Comparison of ENCODE assay signal across 25 cellular contexts in the genomic region with DNA sequence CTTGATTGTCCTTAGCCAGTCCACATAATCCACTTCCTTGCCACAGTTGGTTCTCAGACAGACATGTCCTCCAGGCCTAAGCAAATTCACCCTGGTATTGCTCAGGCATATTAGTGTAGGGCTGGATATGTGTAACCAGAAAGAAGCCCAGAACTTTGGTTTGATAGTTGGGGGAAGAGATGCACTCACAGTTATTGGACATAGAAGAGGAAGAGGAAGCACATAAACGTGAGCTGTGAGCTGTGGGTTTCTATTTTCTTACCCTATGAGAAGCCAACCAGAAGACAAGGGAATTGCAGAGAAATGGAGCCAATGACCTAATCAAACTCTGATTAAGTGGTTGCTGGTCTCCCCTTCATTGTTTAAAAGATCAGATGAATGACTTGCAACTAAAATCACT. TPM values are rescaled to one million over a fixed set of nuclear protein-coding genes. Genes with fewer than 3 reads are reported as not detected.
DNase-seq lines count a peak whose midpoint lies in the region; ATAC-seq and TF ChIP-seq lines count a peak whose summit lies in the region.
"Had no signal": no experiment of that assay in that cellular context is flagged by ENCODE, and none has a peak within 500 bp of the region (broad histone marks: within the 10 kb centered on the region; RNA-seq: fewer than 3 reads in every experiment).

No MANE protein-coding gene starts in this region.

- DNase-seq in activated CD4-positive, alpha-beta memory T cell treated with anti-CD3 and anti-CD28 coated beads, Interleukin-2, amount 10 ng/mL, durations not matched to agents 7 days and 5 days = no peak
- no peak for DNase-seq in activated CD4-positive, alpha-beta memory T cell treated with anti-CD3 and anti-CD28 coated beads for 36 hours
- peak; percentile 68 to 74 for DNase-seq in Kasumi-1 (lab: John Stamatoyannopoulos, UW)
- peak; percentile 89 for DNase-seq in SIG-M5 treated with dmso at 0.1 percent for 504 hours (lab: John Stamatoyannopoulos, UW; ENCODE audit: unreplicated experiment)
- DNase-seq in natural killer cell treated with Interleukin-12 subunit alpha and Interleukin-12 subunit beta and Interleukin-15 and Interleukin-18, amount 100 ng/mL, for 72 hours (ENCODE audit: low spot score) = no peak
- DNase-seq in right lobe of liver = no peak
- DNase-seq in GM19240 (ENCODE audit: insufficient read length, low spot score) = no peak
- no peak for DNase-seq in CD8-positive, alpha-beta T cell
- DNase-seq: activated CD8-positive, alpha-beta memory T cell treated with anti-CD3 and anti-CD28 coated beads, Interleukin-2, amount 50 U/mL, for 4 hours; activated effector memory CD4-positive, alpha-beta T cell treated with anti-CD3 and anti-CD28 coated beads, Interleukin-2, amount 50 U/mL, for 16 hours; amygdala; CD4-positive, alpha-beta memory T cell; cerebellar nuclear complex; DMS79; effector CD8-positive, alpha-beta T cell; esophagus squamous epithelium; left ventricle myocardium inferior; NCI-H1694 treated with DMSO at 0.1 percent for 48 hours; NCI-H345; pancreas; Right ventricle myocardium superior; sigmoid colon; stimulated activated naive CD8-positive, alpha-beta T cell treated with anti-CD3 and anti-CD28 coated beads, Interleukin-15, amount 100 ng/mL, for 72 hours; trophoblast cell had no signal

- H3K9me3 ChIP-seq in right lobe of liver = no peaks in the 10 kb centered on the region
- H3K9me3 ChIP-seq in CD8-positive, alpha-beta T cell (ENCODE audit: low read length) = no peaks in the 10 kb centered on the region
- H3K9me3 ChIP-seq: esophagus squamous epithelium, left ventricle myocardium inferior, pancreas, sigmoid colon had no signal

- H3K4me1 ChIP-seq in right lobe of liver = no peaks in the 10 kb centered on the region
- no peaks in the 10 kb centered on the region for H3K4me1 ChIP-seq in CD8-positive, alpha-beta T cell (ENCODE audit: insufficient read depth, low read length)
- H3K4me1 ChIP-seq: pancreas had no signal

- H3K27me3 ChIP-seq in right lobe of liver = no peaks in the 10 kb centered on the region
- no peaks in the 10 kb centered on the region for H3K27me3 ChIP-seq in CD8-positive, alpha-beta T cell (ENCODE audit: insufficient read depth, low read length)
- H3K27me3 ChIP-seq: esophagus squamous epithelium, pancreas, sigmoid colon had no signal

- peak overlapping the region; percentile 49 for H3K27ac Mint-ChIP-seq in activated CD4-positive, alpha-beta memory T cell treated with anti-CD3 and anti-CD28 coated beads, Interleukin-2, amount 10 ng/mL, durations not matched to agents 7 days and 5 days
- no peak overlapping the region for H3K27ac Mint-ChIP-seq in activated CD4-positive, alpha-beta memory T cell treated with anti-CD3 and anti-CD28 coated beads for 36 hours
- H3K27ac Mint-ChIP-seq in natural killer cell treated with Interleukin-12 subunit alpha and Interleukin-12 subunit beta and Interleukin-15 and Interleukin-18, amount 100 ng/mL, for 72 hours = peak overlapping the region; percentile 17 to 83
- H3K27ac Mint-ChIP-seq in CD8-positive, alpha-beta T cell = no peak overlapping the region
- H3K27ac Mint-ChIP-seq: CD4-positive, alpha-beta memory T cell; T-helper 1 cell treated with Interleukin-12 subunit alpha and Interleukin-12 subunit beta and Interleukin-4 antibody, amounts not matched to agents 30 μg/mL and 1 μg/mL, for 36 hours had no signal

- no peak overlapping the region for H3K27ac ChIP-seq in right lobe of liver
- no peak overlapping the region for H3K27ac ChIP-seq in CD8-positive, alpha-beta T cell (ENCODE audit: low read depth, low read length)
- H3K27ac ChIP-seq: left ventricle myocardium inferior, pancreas, sigmoid colon had no signal

- POLR2A ChIA-PET in activated CD4-positive, alpha-beta memory T cell treated with anti-CD3 and anti-CD28 coated beads, Interleukin-2, amount 10 ng/mL, durations not matched to agents 7 days and 5 days (lab: Charles Lee) = interaction anchor here (1.6 kb wide), 1 partner anchor 24 kb away, joined by 4 read pairs; no protein-coding TSS in a partner anchor
- POLR2A ChIA-PET in activated CD4-positive, alpha-beta memory T cell treated with anti-CD3 and anti-CD28 coated beads for 36 hours (lab: Charles Lee) = no interaction called here
- POLR2A ChIA-PET in CD8-positive, alpha-beta T cell (lab: Charles Lee) = no interaction called here

- ATAC-seq in natural killer cell treated with Interleukin-12 subunit alpha and Interleukin-12 subunit beta and Interleukin-15 and Interleukin-18, amount 100 ng/mL, for 72 hours = no peak
- no peak for ATAC-seq in right lobe of liver
- ATAC-seq in CD8-positive, alpha-beta T cell = no peak
- ATAC-seq: pancreas; stimulated activated naive CD8-positive, alpha-beta T cell treated with anti-CD3 and anti-CD28 coated beads, Interleukin-15, amount 100 ng/mL, for 72 hours had no signal

- H3K27me3 Mint-ChIP-seq in activated CD4-positive, alpha-beta memory T cell treated with anti-CD3 and anti-CD28 coated beads, Interleukin-2, amount 10 ng/mL, durations not matched to agents 7 days and 5 days = peaks cover 2% of the 10 kb centered on the region
- H3K27me3 Mint-ChIP-seq in activated CD4-positive, alpha-beta memory T cell treated with anti-CD3 and anti-CD28 coated beads for 36 hours = peaks cover 5% of the 10 kb centered on the region
- peaks cover 0 to 3% of the 10 kb centered on the region in 2 donors for H3K27me3 Mint-ChIP-seq in natural killer cell treated with Interleukin-12 subunit alpha and Interleukin-12 subunit beta and Interleukin-15 and Interleukin-18, amount 100 ng/mL, for 72 hours
- H3K27me3 Mint-ChIP-seq in CD8-positive, alpha-beta T cell (ENCODE audit: low read depth) = peaks cover 6% of the 10 kb centered on the region

- TF ChIP-seq POLR2A in right lobe of liver (IDR thresholded peaks at IDR 0.05) = no peak

- no peak overlapping the region for H3K4me3 ChIP-seq in right lobe of liver
- H3K4me3 ChIP-seq in CD8-positive, alpha-beta T cell (ENCODE audit: low read depth, low read length) = no peak overlapping the region
- H3K4me3 ChIP-seq: esophagus squamous epithelium, left ventricle myocardium inferior, pancreas, sigmoid colon had no signal

- peaks cover 40% of the 10 kb centered on the region for H3K4me1 Mint-ChIP-seq in activated CD4-positive, alpha-beta memory T cell treated with anti-CD3 and anti-CD28 coated beads, Interleukin-2, amount 10 ng/mL, durations not matched to agents 7 days and 5 days
- H3K4me1 Mint-ChIP-seq in activated CD4-positive, alpha-beta memory T cell treated with anti-CD3 and anti-CD28 coated beads for 36 hours (ENCODE audit: low read depth) = peaks cover 18% of the 10 kb centered on the region
- H3K4me1 Mint-ChIP-seq in natural killer cell treated with Interleukin-12 subunit alpha and Interleukin-12 subunit beta and Interleukin-15 and Interleukin-18, amount 100 ng/mL, for 72 hours (ENCODE audit: low read depth in 2 of 2) = peaks cover 50 to 51% of the 10 kb centered on the region in 2 donors
- H3K4me1 Mint-ChIP-seq in CD8-positive, alpha-beta T cell (ENCODE audit: low read depth) = peaks cover 8% of the 10 kb centered on the region

- 33% methylated on average over 1 of the region's 1 CpG for WGBS in right lobe of liver (ENCODE audit: insufficient coverage, low coverage, low lambda C conversion rate, missing lambda C conversion rate)

- no peak overlapping the region for H3K4me3 Mint-ChIP-seq in activated CD4-positive, alpha-beta memory T cell treated with anti-CD3 and anti-CD28 coated beads, Interleukin-2, amount 10 ng/mL, durations not matched to agents 7 days and 5 days
- no peak overlapping the region for H3K4me3 Mint-ChIP-seq in activated CD4-positive, alpha-beta memory T cell treated with anti-CD3 and anti-CD28 coated beads for 36 hours
- H3K4me3 Mint-ChIP-seq in natural killer cell treated with Interleukin-12 subunit alpha and Interleukin-12 subunit beta and Interleukin-15 and Interleukin-18, amount 100 ng/mL, for 72 hours = peak overlapping the region; percentile 42
- no peak overlapping the region for H3K4me3 Mint-ChIP-seq in CD8-positive, alpha-beta T cell
- H3K4me3 Mint-ChIP-seq: CD4-positive, alpha-beta memory T cell; stimulated activated naive CD8-positive, alpha-beta T cell treated with anti-CD3 and anti-CD28 coated beads, Interleukin-15, amount 100 ng/mL, for 72 hours; T-helper 1 cell treated with Interleukin-12 subunit alpha and Interleukin-12 subunit beta and Interleukin-4 antibody, amounts not matched to agents 30 μg/mL and 1 μg/mL, for 36 hours had no signal

- CTCF ChIA-PET in activated CD4-positive, alpha-beta memory T cell treated with anti-CD3 and anti-CD28 coated beads, Interleukin-2, amount 10 ng/mL, durations not matched to agents 7 days and 5 days (lab: Charles Lee) = no interaction called here
- CTCF ChIA-PET in activated CD4-positive, alpha-beta memory T cell treated with anti-CD3 and anti-CD28 coated beads for 36 hours (lab: Charles Lee) = no interaction called here
- CTCF ChIA-PET in CD8-positive, alpha-beta T cell (lab: Charles Lee) = no interaction called here

- H3K36me3 ChIP-seq in right lobe of liver = no peaks in the 10 kb centered on the region
- H3K36me3 ChIP-seq in CD8-positive, alpha-beta T cell (ENCODE audit: insufficient read depth, low read length) = no peaks in the 10 kb centered on the region
- H3K36me3 ChIP-seq: esophagus squamous epithelium, left ventricle myocardium inferior, pancreas, sigmoid colon had no signal

- intact Hi-C loops in activated CD4-positive, alpha-beta memory T cell treated with anti-CD3 and anti-CD28 coated beads for 36 hours (cut with micrococcal nuclease) = no loop called here
- intact Hi-C loops in right lobe of liver (cut with DNase I) = no loop called here
- intact Hi-C loops in CD8-positive, alpha-beta T cell (cut with DNase I, micrococcal nuclease) = no loop called here

- H3K9me3 Mint-ChIP-seq in activated CD4-positive, alpha-beta memory T cell treated with anti-CD3 and anti-CD28 coated beads, Interleukin-2, amount 10 ng/mL, durations not matched to agents 7 days and 5 days = peaks cover 4% of the 10 kb centered on the region
- no peaks in the 10 kb centered on the region for H3K9me3 Mint-ChIP-seq in activated CD4-positive, alpha-beta memory T cell treated with anti-CD3 and anti-CD28 coated beads for 36 hours
- peaks cover 12% of the 10 kb centered on the region for H3K9me3 Mint-ChIP-seq in natural killer cell treated with Interleukin-12 subunit alpha and Interleukin-12 subunit beta and Interleukin-15 and Interleukin-18, amount 100 ng/mL, for 72 hours
- no peaks in the 10 kb centered on the region for H3K9me3 Mint-ChIP-seq in CD8-positive, alpha-beta T cell

- peaks cover 3% of the 10 kb centered on the region for H3K36me3 Mint-ChIP-seq in activated CD4-positive, alpha-beta memory T cell treated with anti-CD3 and anti-CD28 coated beads, Interleukin-2, amount 10 ng/mL, durations not matched to agents 7 days and 5 days (ENCODE audit: low read depth)
- no peaks in the 10 kb centered on the region for H3K36me3 Mint-ChIP-seq in activated CD4-positive, alpha-beta memory T cell treated with anti-CD3 and anti-CD28 coated beads for 36 hours
- peaks cover 4% of the 10 kb centered on the region for H3K36me3 Mint-ChIP-seq in natural killer cell treated with Interleukin-12 subunit alpha and Interleukin-12 subunit beta and Interleukin-15 and Interleukin-18, amount 100 ng/mL, for 72 hours
- H3K36me3 Mint-ChIP-seq in CD8-positive, alpha-beta T cell = no peaks in the 10 kb centered on the region
- H3K36me3 Mint-ChIP-seq: CD4-positive, alpha-beta memory T cell had no signal

- no peak for TF ChIP-seq CTCF in right lobe of liver (IDR thresholded peaks at IDR 0.05)
- no peak for TF ChIP-seq CTCF in CD8-positive, alpha-beta T cell (IDR thresholded peaks at IDR 0.05)

RNA-seq across cellular contexts. Expression of a gene that starts 24.3 kb away (rescaled TPM):
- 10 to 100 TPM; 12.2 to 14.1 TPM for total RNA-seq in activated CD4-positive, alpha-beta memory T cell treated with anti-CD3 and anti-CD28 coated beads, Interleukin-2, amount 10 ng/mL, durations not matched to agents 7 days and 5 days
- total RNA-seq in activated CD4-positive, alpha-beta memory T cell treated with anti-CD3 and anti-CD28 coated beads for 36 hours = 10 to 100 TPM in 1 of 2 experiments, 1 to 10 TPM in 1; 9.3 to 11.2 TPM
- 10 to 100 TPM in 1 of 2 donors, 1 to 10 TPM in 1; 9.3 to 12.1 TPM for total RNA-seq in natural killer cell treated with Interleukin-12 subunit alpha and Interleukin-12 subunit beta and Interleukin-15 and Interleukin-18, amount 100 ng/mL, for 72 hours
- 10 to 100 TPM in 1 of 6 experiments, 1 to 10 TPM in 5; 4.5 to 12.0 (median 7.3) TPM for total RNA-seq in right lobe of liver
- 10 to 100 TPM; 17.2 to 18.6 TPM for total RNA-seq in CD8-positive, alpha-beta T cell

Comparison
In these comparisons a context has a peak if more than half of its experiments do, and no peak if none do; other contexts are left out.
1. H3K27ac Mint-ChIP-seq: peak in activated CD4-positive, alpha-beta memory T cell treated with anti-CD3 and anti-CD28 coated beads, Interleukin-2, amount 10 ng/mL, durations not matched to agents 7 days and 5 days (single experiment) and natural killer cell treated with Interleukin-12 subunit alpha and Interleukin-12 subunit beta and Interleukin-15 and Interleukin-18, amount 100 ng/mL, for 72 hours (2 of 2); none in activated CD4-positive, alpha-beta memory T cell treated with anti-CD3 and anti-CD28 coated beads for 36 hours (single experiment) and CD8-positive, alpha-beta T cell (single experiment).
2. DNase-seq: peak in Kasumi-1 (2 of 2) and SIG-M5 treated with dmso at 0.1 percent for 504 hours (single experiment); none in activated CD4-positive, alpha-beta memory T cell treated with anti-CD3 and anti-CD28 coated beads, Interleukin-2, amount 10 ng/mL, durations not matched to agents 7 days and 5 days (single experiment), activated CD4-positive, alpha-beta memory T cell treated with anti-CD3 and anti-CD28 coated beads for 36 hours (single experiment), natural killer cell treated with Interleukin-12 subunit alpha and Interleukin-12 subunit beta and Interleukin-15 and Interleukin-18, amount 100 ng/mL, for 72 hours (single experiment), right lobe of liver (0 of 3), GM19240 (single experiment) and CD8-positive, alpha-beta T cell (0 of 7).